ENCODE assay signal across 21 cellular contexts in the genomic region with DNA sequence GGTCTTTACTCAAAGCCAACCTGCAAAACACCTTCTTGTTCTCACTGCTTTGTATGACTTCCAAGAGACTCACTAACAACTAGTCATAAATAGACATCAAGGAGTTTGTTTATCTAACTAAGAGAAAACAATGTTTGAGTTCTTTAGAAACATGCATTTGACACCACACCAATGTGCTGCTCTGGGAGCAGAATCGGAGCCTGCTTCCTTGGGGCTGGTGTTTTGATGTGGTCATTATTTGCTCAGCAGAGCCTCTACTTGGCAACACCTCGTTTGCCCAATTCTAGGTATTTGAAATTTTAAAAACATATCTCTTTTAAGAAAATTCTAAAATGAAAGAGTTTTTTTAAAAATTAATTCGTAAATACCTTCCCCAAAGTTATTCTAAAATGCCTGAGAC.
DNase-seq lines count a peak whose midpoint lies in the region; ATAC-seq, FAIRE-seq and TF ChIP-seq lines count a peak whose summit lies in the region.
"Had no signal": no experiment of that assay in that cellular context is flagged by ENCODE, and none has a peak within 500 bp of the region (broad histone marks: within the 10 kb centered on the region; RNA-seq: fewer than 3 reads in every experiment).

No MANE protein-coding gene starts in this region.

- no peaks in the 10 kb centered on the region for H3K9me3 Mint-ChIP-seq in activated CD4-positive, alpha-beta T cell treated with anti-CD3 and anti-CD28 coated beads, Interleukin-2, amount 10 ng/mL, durations not matched to agents 7 days and 5 days
- H3K9me3 Mint-ChIP-seq in activated T-helper 17 cell treated with anti-CD3 and anti-CD28 coated beads, Interleukin-2, amount 50 U/mL, for 72 hours, result no peaks in the 10 kb centered on the region
- no peaks in the 10 kb centered on the region for H3K9me3 Mint-ChIP-seq in nephron
- no peaks in the 10 kb centered on the region for H3K9me3 Mint-ChIP-seq in activated T-helper 2 cell treated with anti-CD3 and anti-CD28 coated beads, Interferon-gamma antibody, Interleukin-2, Interleukin-4, amounts not matched to agents 10 μg/mL and 5 μg/mL and 100 μg/mL, durations not matched to agents 14 hours and 24 hours and 36 hours

- peak overlapping the region; percentile 61 for H3K27ac Mint-ChIP-seq in activated CD4-positive, alpha-beta T cell treated with anti-CD3 and anti-CD28 coated beads, Interleukin-2, amount 10 ng/mL, durations not matched to agents 7 days and 5 days
- peak overlapping the region; percentile 98 for H3K27ac Mint-ChIP-seq in activated T-helper 17 cell treated with anti-CD3 and anti-CD28 coated beads, Interleukin-2, amount 50 U/mL, for 72 hours
- H3K27ac Mint-ChIP-seq in nephron, result peak overlapping the region in 2 of 3 experiments; percentile 41 to 49
- no peak overlapping the region for H3K27ac Mint-ChIP-seq in activated T-helper 2 cell treated with anti-CD3 and anti-CD28 coated beads, Interferon-gamma antibody, Interleukin-2, Interleukin-4, amounts not matched to agents 10 μg/mL and 5 μg/mL and 100 μg/mL, durations not matched to agents 14 hours and 24 hours and 36 hours

- CTCF ChIA-PET in activated CD4-positive, alpha-beta T cell treated with anti-CD3 and anti-CD28 coated beads, Interleukin-2, amount 10 ng/mL, durations not matched to agents 7 days and 5 days (lab: Charles Lee), result interaction anchor here (1.3 to 2.3 kb wide), 3 partner anchors 10 to 166 kb away, joined by 3 to 10 read pairs (median 5); no protein-coding TSS in a partner anchor

- POLR2A ChIA-PET in activated CD4-positive, alpha-beta T cell treated with anti-CD3 and anti-CD28 coated beads, Interleukin-2, amount 10 ng/mL, durations not matched to agents 7 days and 5 days (lab: Charles Lee), result no interaction called here

- H3K27ac ChIP-seq in KOPT-K1 (ENCODE audit: low read depth, low read length, poor library complexity, severe bottlenecking), result peak overlapping the region; percentile 76
- H3K27ac ChIP-seq: adrenal gland had no signal

- H3K36me3 ChIP-seq in KOPT-K1 (ENCODE audit: insufficient read depth, low read length), result 0 out of 2 replicates have a peak, but pooled peaks cover 3% of the 10 kb centered on the region
- H3K36me3 ChIP-seq: adrenal gland, uterus had no signal

- peak; percentile 44 for DNase-seq in activated CD4-positive, alpha-beta T cell treated with anti-CD3 and anti-CD28 coated beads, Interleukin-2, amount 10 ng/mL, durations not matched to agents 7 days and 5 days
- no peak for DNase-seq in activated CD4-positive, alpha-beta T cell treated with anti-CD3 and anti-CD28 coated beads for 48 hours
- DNase-seq in activated T-helper 2 cell treated with anti-CD3 and anti-CD28 coated beads, Interferon-gamma antibody, Interleukin-2, Interleukin-4, amounts not matched to agents 10 μg/mL and 5 μg/mL and 100 μg/mL, durations not matched to agents 14 hours and 24 hours and 36 hours (ENCODE audit: low spot score), result no peak
- no peak for DNase-seq in GM12891 (ENCODE audit: insufficient read length, low spot score)
- no peak for DNase-seq in NCI-H1105 treated with DMSO at 0.1 percent for 48 hours (lab: John Stamatoyannopoulos, UW)
- DNase-seq: ACHN; activated CD4-positive, CD25-positive, alpha-beta regulatory T cell treated with anti-CD3 and anti-CD28 coated beads, Interleukin-2, amount 50 U/mL, for 72 hours; adrenal gland; Caco-2; cerebellar nuclear complex; foreskin melanocyte; GF-D8; left ventricle myocardium superior; NCI-H2171; small intestine; uterus had no signal

- TF ChIP-seq CTCF in nephron (IDR thresholded peaks at IDR 0.05; ENCODE audit: unreplicated experiment in 3 of 3), result no peak

- no peaks in the 10 kb centered on the region for H3K9me3 ChIP-seq in KOPT-K1 (ENCODE audit: insufficient read depth, low read length, poor library complexity, severe bottlenecking)
- H3K9me3 ChIP-seq: adrenal gland, Caco-2, uterus had no signal

- H3K4me3 Mint-ChIP-seq in activated CD4-positive, alpha-beta T cell treated with anti-CD3 and anti-CD28 coated beads, Interleukin-2, amount 10 ng/mL, durations not matched to agents 7 days and 5 days, result no peak overlapping the region
- peak overlapping the region; percentile 75 for H3K4me3 Mint-ChIP-seq in activated T-helper 17 cell treated with anti-CD3 and anti-CD28 coated beads, Interleukin-2, amount 50 U/mL, for 72 hours
- no peak overlapping the region for H3K4me3 Mint-ChIP-seq in nephron
- no peak overlapping the region for H3K4me3 Mint-ChIP-seq in activated T-helper 2 cell treated with anti-CD3 and anti-CD28 coated beads, Interferon-gamma antibody, Interleukin-2, Interleukin-4, amounts not matched to agents 10 μg/mL and 5 μg/mL and 100 μg/mL, durations not matched to agents 14 hours and 24 hours and 36 hours (ENCODE audit: low read depth)

- H3K36me3 Mint-ChIP-seq in activated CD4-positive, alpha-beta T cell treated with anti-CD3 and anti-CD28 coated beads, Interleukin-2, amount 10 ng/mL, durations not matched to agents 7 days and 5 days (ENCODE audit: low read depth), result peaks cover 63% of the 10 kb centered on the region
- peaks cover 100% of the 10 kb centered on the region for H3K36me3 Mint-ChIP-seq in activated T-helper 17 cell treated with anti-CD3 and anti-CD28 coated beads, Interleukin-2, amount 50 U/mL, for 72 hours (ENCODE audit: low read depth)
- no peaks in the 10 kb centered on the region for H3K36me3 Mint-ChIP-seq in nephron (ENCODE audit: low read depth)
- H3K36me3 Mint-ChIP-seq in activated T-helper 2 cell treated with anti-CD3 and anti-CD28 coated beads, Interferon-gamma antibody, Interleukin-2, Interleukin-4, amounts not matched to agents 10 μg/mL and 5 μg/mL and 100 μg/mL, durations not matched to agents 14 hours and 24 hours and 36 hours (ENCODE audit: low read depth), result peaks cover 49% of the 10 kb centered on the region

- H3K27me3 Mint-ChIP-seq in activated CD4-positive, alpha-beta T cell treated with anti-CD3 and anti-CD28 coated beads, Interleukin-2, amount 10 ng/mL, durations not matched to agents 7 days and 5 days, result no peaks in the 10 kb centered on the region
- H3K27me3 Mint-ChIP-seq in activated T-helper 17 cell treated with anti-CD3 and anti-CD28 coated beads, Interleukin-2, amount 50 U/mL, for 72 hours, result no peaks in the 10 kb centered on the region
- H3K27me3 Mint-ChIP-seq in nephron (ENCODE audit: low read depth), result peaks cover 9% of the 10 kb centered on the region
- no peaks in the 10 kb centered on the region for H3K27me3 Mint-ChIP-seq in activated T-helper 2 cell treated with anti-CD3 and anti-CD28 coated beads, Interferon-gamma antibody, Interleukin-2, Interleukin-4, amounts not matched to agents 10 μg/mL and 5 μg/mL and 100 μg/mL, durations not matched to agents 14 hours and 24 hours and 36 hours (ENCODE audit: low read depth)

- H3K4me1 Mint-ChIP-seq in activated CD4-positive, alpha-beta T cell treated with anti-CD3 and anti-CD28 coated beads, Interleukin-2, amount 10 ng/mL, durations not matched to agents 7 days and 5 days, result peaks cover 74% of the 10 kb centered on the region
- peaks cover 45% of the 10 kb centered on the region for H3K4me1 Mint-ChIP-seq in activated T-helper 17 cell treated with anti-CD3 and anti-CD28 coated beads, Interleukin-2, amount 50 U/mL, for 72 hours
- H3K4me1 Mint-ChIP-seq in nephron, result peaks cover 49% of the 10 kb centered on the region
- peaks cover 64% of the 10 kb centered on the region for H3K4me1 Mint-ChIP-seq in activated T-helper 2 cell treated with anti-CD3 and anti-CD28 coated beads, Interferon-gamma antibody, Interleukin-2, Interleukin-4, amounts not matched to agents 10 μg/mL and 5 μg/mL and 100 μg/mL, durations not matched to agents 14 hours and 24 hours and 36 hours (ENCODE audit: low read depth)

- intact Hi-C loops in activated T-helper 2 cell treated with anti-CD3 and anti-CD28 coated beads, Interferon-gamma antibody, Interleukin-2, Interleukin-4, amounts not matched to agents 10 μg/mL and 5 μg/mL and 100 μg/mL, durations not matched to agents 14 hours and 24 hours and 36 hours (cut with micrococcal nuclease), result loop anchor here (1.0 kb wide), 1 partner anchor 9 kb away; no protein-coding TSS in a partner anchor

- ATAC-seq in activated T-helper 17 cell treated with anti-CD3 and anti-CD28 coated beads, Interleukin-2, amount 50 U/mL, for 72 hours (replicated peaks), result no peak
- ATAC-seq: HCT116, left ventricle myocardium superior had no signal

- TF ChIP-seq POLR2A in GM12891 (IDR thresholded peaks at IDR 0.05; ENCODE audit: low read depth, low read length), result no peak

- no peak for FAIRE-seq in GM12891 (lab: Jason Lieb, UNC)
- FAIRE-seq: endothelial cell of umbilical vein, small intestine had no signal

TF ChIP-seq in GM12891, 5 proteins besides CTCF, POLR2A, EP300 and RAD21:
- TF ChIP-seq SPI1 (IDR thresholded peaks at IDR 0.05; ENCODE audit: low read depth, low read length) (no peak), PAX5 (IDR thresholded peaks at IDR 0.05; ENCODE audit: insufficient read depth, low read length, severe bottlenecking) (no peak), POLR2AphosphoS5 (IDR thresholded peaks at IDR 0.05; ENCODE audit: low read depth, low read length) (no peak), POU2F2 (IDR thresholded peaks at IDR 0.05; ENCODE audit: low read depth, low read length) (no peak), TAF1 (IDR thresholded peaks at IDR 0.05; ENCODE audit: low read depth, low read length) (no peak)
